Comparison of ENCODE assay signal across 9 cellular contexts in genomic region chr6:15359335-15359862, GRCh38.
A peak's percentile ranks its signal among the peaks of the same experiment; 100 is the strongest.
DNase-seq lines count a peak whose midpoint lies in the region; ATAC-seq, FAIRE-seq and TF ChIP-seq lines count a peak whose summit lies in the region.
"Had no signal": no experiment of that assay in that cellular context is flagged by ENCODE, and none has a peak within 500 bp of the region (broad histone marks: within the 10 kb centered on the region; RNA-seq: fewer than 3 reads in every experiment).

No MANE protein-coding gene starts in this region.

- no peak overlapping the region for H3K4me3 ChIP-seq in astrocyte (ENCODE audit: insufficient read depth, low read depth, low read length)
- no peak overlapping the region for H3K4me3 ChIP-seq in SK-N-SH (ENCODE audit: low read depth in 2 of 2, low read length in 1 of 2)

- peaks cover 98% of the 10 kb centered on the region for H3K79me2 ChIP-seq in astrocyte (ENCODE audit: insufficient read depth, low read length)
- H3K79me2 ChIP-seq in SK-N-SH (ENCODE audit: insufficient read depth): peaks cover 7% of the 10 kb centered on the region

- no peaks in the 10 kb centered on the region for H3K9me2 ChIP-seq in SK-N-SH

- H3K4me2 ChIP-seq in astrocyte (ENCODE audit: low read length) (peak overlapping the region; percentile 6), SK-N-SH (no peak overlapping the region)

- no peaks in the 10 kb centered on the region for H3K9me3 ChIP-seq in astrocyte (ENCODE audit: insufficient read depth, low read depth, low read length)
- no peaks in the 10 kb centered on the region for H3K9me3 ChIP-seq in SK-N-SH

- TF ChIP-seq EP300 in SK-N-SH (IDR thresholded peaks at IDR 0.05; ENCODE audit: borderline replicate concordance in 1 of 2, low read depth in 1 of 2, low read length in 1 of 2): no peak

- peak overlapping the region; percentile 6 for H3K27ac Mint-ChIP-seq in astrocyte (ENCODE audit: unreplicated experiment)

- H3K36me3 Mint-ChIP-seq in astrocyte (ENCODE audit: low read depth, unreplicated experiment): no peaks in the 10 kb centered on the region

- H3K4me1 Mint-ChIP-seq in astrocyte (ENCODE audit: low read depth, unreplicated experiment): peaks cover 34% of the 10 kb centered on the region

- H3K36me3 ChIP-seq in astrocyte (ENCODE audit: insufficient read depth, low read length): no peaks in the 10 kb centered on the region
- no peaks in the 10 kb centered on the region for H3K36me3 ChIP-seq in SK-N-SH (replicated peaks in 1 of 2; ENCODE audit: control insufficient read depth in 1 of 2, insufficient read depth in 2 of 2, low read length in 1 of 2)

- intact Hi-C loops in Right ventricle myocardium inferior (cut with DNase I) (no loop called here), cardiac septum (cut with DNase I) (no loop called here)

- FAIRE-seq in astrocyte (lab: Jason Lieb, UNC): no peak

- DNase-seq in Right ventricle myocardium inferior (ENCODE audit: missing footprints) (no peak), cardiac septum (ENCODE audit: low spot score) (no peak), astrocyte (ENCODE audit: low read depth) (peak; percentile 32), cerebellar cortex (ENCODE audit: low spot score) (no peak), SK-N-SH (no peak)
- no peak for DNase-seq in effector CD8-positive, alpha-beta T cell (lab: John Stamatoyannopoulos, UW)

- H2AFZ ChIP-seq in astrocyte (ENCODE audit: low read depth, low read length) (no peak overlapping the region), SK-N-SH (ENCODE audit: low read depth) (no peak overlapping the region)

- 93% methylated on average over 11 of the region's 11 CpGs for WGBS in SK-N-SH (ENCODE audit: low lambda C conversion rate)

- TF ChIP-seq CTCF in astrocyte (IDR thresholded peaks at IDR 0.05; ENCODE audit: insufficient read depth, low read depth, low read length) (no peak), SK-N-SH (IDR thresholded peaks at IDR 0.05) (no peak)

- H3K4me3 Mint-ChIP-seq in astrocyte (ENCODE audit: unreplicated experiment): no peak overlapping the region

- H3K27me3 Mint-ChIP-seq in astrocyte (ENCODE audit: low read depth, unreplicated experiment): no peaks in the 10 kb centered on the region

- ATAC-seq in Right ventricle myocardium inferior (peak; percentile 70), HG02884 (IDR thresholded peaks at IDR 0.05; ENCODE audit: unreplicated experiment) (peak; percentile 59), SK-N-SH treated with all-trans-retinoic acid at 6 μM for 48 hours (no peak)

- H3K27ac ChIP-seq in astrocyte (ENCODE audit: low read depth, low read length): no peak overlapping the region
- no peak overlapping the region for H3K27ac ChIP-seq in SK-N-SH (ENCODE audit: low read depth in 2 of 2, low read length in 1 of 2)

- POLR2A ChIA-PET in SK-N-SH (lab: Yijun Ruan, JAX): no interaction called here

- H3F3A ChIP-seq in SK-N-SH (replicated peaks; ENCODE audit: insufficient read depth): peaks cover 4% of the 10 kb centered on the region

- H3K27me3 ChIP-seq in astrocyte (ENCODE audit: insufficient read depth, low read length) (no peaks in the 10 kb centered on the region), SK-N-SH (ENCODE audit: insufficient read depth) (no peaks in the 10 kb centered on the region)

- peaks cover 6% of the 10 kb centered on the region for H3K4me1 ChIP-seq in astrocyte (ENCODE audit: insufficient read depth, low read length)
- peaks cover 4 to 17% of the 10 kb centered on the region in 2 experiments; a peak in 3 of 4 replicates for H3K4me1 ChIP-seq in SK-N-SH (ENCODE audit: control insufficient read depth in 1 of 2, insufficient read depth in 2 of 2, low read depth in 1 of 2, low read length in 1 of 2)

- no peaks in the 10 kb centered on the region for H3K9me3 Mint-ChIP-seq in astrocyte (ENCODE audit: unreplicated experiment)
- H3K9me3 Mint-ChIP-seq: activated T-helper 2 cell treated with anti-CD3 and anti-CD28 coated beads, Interferon-gamma antibody, Interleukin-2, Interleukin-4, amounts not matched to agents 10 μg/mL and 5 μg/mL and 100 μg/mL, durations not matched to agents 14 hours and 24 hours and 36 hours had no signal

- H3K9ac ChIP-seq in astrocyte (ENCODE audit: low read length) (no peak overlapping the region), SK-N-SH (no peak overlapping the region)

- H4K20me1 ChIP-seq in astrocyte (ENCODE audit: insufficient read depth, low read length) (peaks cover 96% of the 10 kb centered on the region), SK-N-SH (ENCODE audit: insufficient read depth) (peaks cover 4% of the 10 kb centered on the region)

- TF ChIP-seq RAD21 in SK-N-SH (IDR thresholded peaks at IDR 0.05; ENCODE audit: low read length): no peak

- CTCF ChIA-PET in SK-N-SH (lab: Yijun Ruan, JAX): interaction anchor here (0.9 to 2.4 kb wide), 2 partner anchors 11 to 81 kb away, joined by 3 to 6 read pairs; no protein-coding TSS in a partner anchor

TF ChIP-seq in SK-N-SH treated with all-trans-retinoic acid at 6 μM for 48 hours, 23 proteins besides CTCF, POLR2A, EP300 and RAD21 (continues in another document):
- TF ChIP-seq, protein P1, sequence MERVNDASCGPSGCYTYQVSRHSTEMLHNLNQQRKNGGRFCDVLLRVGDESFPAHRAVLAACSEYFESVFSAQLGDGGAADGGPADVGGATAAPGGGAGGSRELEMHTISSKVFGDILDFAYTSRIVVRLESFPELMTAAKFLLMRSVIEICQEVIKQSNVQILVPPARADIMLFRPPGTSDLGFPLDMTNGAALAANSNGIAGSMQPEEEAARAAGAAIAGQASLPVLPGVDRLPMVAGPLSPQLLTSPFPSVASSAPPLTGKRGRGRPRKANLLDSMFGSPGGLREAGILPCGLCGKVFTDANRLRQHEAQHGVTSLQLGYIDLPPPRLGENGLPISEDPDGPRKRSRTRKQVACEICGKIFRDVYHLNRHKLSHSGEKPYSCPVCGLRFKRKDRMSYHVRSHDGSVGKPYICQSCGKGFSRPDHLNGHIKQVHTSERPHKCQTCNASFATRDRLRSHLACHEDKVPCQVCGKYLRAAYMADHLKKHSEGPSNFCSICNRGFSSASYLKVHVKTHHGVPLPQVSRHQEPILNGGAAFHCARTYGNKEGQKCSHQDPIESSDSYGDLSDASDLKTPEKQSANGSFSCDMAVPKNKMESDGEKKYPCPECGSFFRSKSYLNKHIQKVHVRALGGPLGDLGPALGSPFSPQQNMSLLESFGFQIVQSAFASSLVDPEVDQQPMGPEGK (CRISPR knock-in tag; IDR thresholded peaks at IDR 0.05; ENCODE audit: borderline replicate concordance): no peak
- TF ChIP-seq ZFP3 (CRISPR knock-in tag; IDR thresholded peaks at IDR 0.05): no peak
- TF ChIP-seq ZNF70 (CRISPR knock-in tag; IDR thresholded peaks at IDR 0.05): no peak
- TF ChIP-seq ISL1 (CRISPR knock-in tag; IDR thresholded peaks at IDR 0.05): no peak
- TF ChIP-seq ZFP30 (CRISPR knock-in tag; IDR thresholded peaks at IDR 0.05): no peak
- no peak for TF ChIP-seq TOX (CRISPR knock-in tag; IDR thresholded peaks at IDR 0.05; ENCODE audit: borderline replicate concordance)
- no peak for TF ChIP-seq CSRNP3 (CRISPR knock-in tag; IDR thresholded peaks at IDR 0.05)

TF ChIP-seq in SK-N-SH, 30 proteins besides CTCF, POLR2A, EP300 and RAD21:
- TF ChIP-seq YY1 (IDR thresholded peaks at IDR 0.05; ENCODE audit: low read depth): no peak
- TF ChIP-seq SMC3 (IDR thresholded peaks at IDR 0.05; ENCODE audit: low read depth, low read length): no peak
- TF ChIP-seq GABPA (IDR thresholded peaks at IDR 0.05; ENCODE audit: low read depth): no peak
- TF ChIP-seq, protein P2, sequence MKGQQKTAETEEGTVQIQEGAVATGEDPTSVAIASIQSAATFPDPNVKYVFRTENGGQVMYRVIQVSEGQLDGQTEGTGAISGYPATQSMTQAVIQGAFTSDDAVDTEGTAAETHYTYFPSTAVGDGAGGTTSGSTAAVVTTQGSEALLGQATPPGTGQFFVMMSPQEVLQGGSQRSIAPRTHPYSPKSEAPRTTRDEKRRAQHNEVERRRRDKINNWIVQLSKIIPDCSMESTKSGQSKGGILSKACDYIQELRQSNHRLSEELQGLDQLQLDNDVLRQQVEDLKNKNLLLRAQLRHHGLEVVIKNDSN (IDR thresholded peaks at IDR 0.05; ENCODE audit: borderline replicate concordance, low read depth): no peak
- TF ChIP-seq, protein P3, sequence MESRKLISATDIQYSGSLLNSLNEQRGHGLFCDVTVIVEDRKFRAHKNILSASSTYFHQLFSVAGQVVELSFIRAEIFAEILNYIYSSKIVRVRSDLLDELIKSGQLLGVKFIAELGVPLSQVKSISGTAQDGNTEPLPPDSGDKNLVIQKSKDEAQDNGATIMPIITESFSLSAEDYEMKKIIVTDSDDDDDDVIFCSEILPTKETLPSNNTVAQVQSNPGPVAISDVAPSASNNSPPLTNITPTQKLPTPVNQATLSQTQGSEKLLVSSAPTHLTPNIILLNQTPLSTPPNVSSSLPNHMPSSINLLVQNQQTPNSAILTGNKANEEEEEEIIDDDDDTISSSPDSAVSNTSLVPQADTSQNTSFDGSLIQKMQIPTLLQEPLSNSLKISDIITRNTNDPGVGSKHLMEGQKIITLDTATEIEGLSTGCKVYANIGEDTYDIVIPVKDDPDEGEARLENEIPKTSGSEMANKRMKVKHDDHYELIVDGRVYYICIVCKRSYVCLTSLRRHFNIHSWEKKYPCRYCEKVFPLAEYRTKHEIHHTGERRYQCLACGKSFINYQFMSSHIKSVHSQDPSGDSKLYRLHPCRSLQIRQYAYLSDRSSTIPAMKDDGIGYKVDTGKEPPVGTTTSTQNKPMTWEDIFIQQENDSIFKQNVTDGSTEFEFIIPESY (IDR thresholded peaks at IDR 0.05; ENCODE audit: borderline replicate concordance, low read depth): no peak
- TF ChIP-seq NRF1 (IDR thresholded peaks at IDR 0.05; ENCODE audit: low read depth, low read length): no peak
TF ChIP-seq in SK-N-SH: peak in this region for 0.
